ENCODE assay signal across 8 cellular contexts in genomic region chr13:27826379-27827353, GRCh38. TPM values are rescaled to one million over a fixed set of nuclear protein-coding genes. Genes with fewer than 3 reads are reported as not detected.
DNase-seq lines count a peak whose midpoint lies in the region; ATAC-seq and TF ChIP-seq lines count a peak whose summit lies in the region.

No MANE protein-coding gene starts in this region.

- peak in 2 of 3 donors; percentile 53 to 71 for TF ChIP-seq CTCF in omental fat pad (IDR thresholded peaks at IDR 0.05)

- ATAC-seq in omental fat pad (ENCODE audit: low FRiP score) (peak; percentile 77), HG03045 (IDR thresholded peaks at IDR 0.05; ENCODE audit: unreplicated experiment) (no peak)

- DNase-seq in GM04504 (ENCODE audit: low read depth) (peak; percentile 55), M059J (ENCODE audit: low read depth) (peak; percentile 80), SIG-M5 (lab: John Stamatoyannopoulos, UW) (peak; percentile 25), globus pallidus (ENCODE audit: low spot score) (peak; percentile 70), omental fat pad (ENCODE audit: low spot score) (peak; percentile 67), superior temporal gyrus (ENCODE audit: extremely low spot score) (peak; percentile 91)
- peak; percentile 10 to 57 (median 40) for DNase-seq in activated naive CD4-positive, alpha-beta T cell (lab: John Stamatoyannopoulos, UW)

RNA-seq across cellular contexts. Expression of gene GSX1, which starts 34.4 kb away (rescaled TPM):
- total RNA-seq in M059J (2014; rRNA removed; shearing (Covaris generic)), result not detected in 2 replicates
- total RNA-seq in omental fat pad, result not detected

Comparison
In these comparisons a context has a peak if more than half of its experiments do, and no peak if none do; other contexts are left out.
1. DNase-seq: peak in every context shown above with its lines; median percentile 91 in superior temporal gyrus; 80 in M059J; 70 in globus pallidus; 67 in omental fat pad; 55 in GM04504; 40 in activated naive CD4-positive, alpha-beta T cell; 25 in SIG-M5.